28 cellular contexts compared by ENCODE assay signal in the genomic region with DNA sequence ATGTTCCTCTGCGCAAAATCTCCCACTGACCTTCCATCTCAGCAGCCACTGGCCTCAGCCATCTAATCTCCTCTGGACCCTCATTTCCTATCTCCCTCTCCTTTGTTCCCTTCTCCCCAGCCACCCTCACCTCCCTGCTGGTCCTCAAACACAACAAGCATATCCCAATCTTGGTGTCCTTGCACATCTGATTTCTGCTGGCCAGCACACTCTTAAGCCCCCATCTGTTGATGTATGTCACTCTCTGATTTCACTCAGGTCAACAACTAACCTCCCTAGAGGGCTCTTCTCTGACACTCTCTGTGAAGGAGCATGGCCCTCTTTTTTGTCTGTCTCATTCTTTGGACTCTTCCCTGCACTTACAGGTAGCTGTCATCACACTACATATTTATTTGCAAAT. TPM values are rescaled to one million over a fixed set of nuclear protein-coding genes. Genes with fewer than 3 reads are reported as not detected.
"Had no signal": no experiment of that assay in that cellular context is flagged by ENCODE, and none has a peak within 500 bp of the region (broad histone marks: within the 10 kb centered on the region; RNA-seq: fewer than 3 reads in every experiment).

No MANE protein-coding gene starts in this region.

- H3K4me1 ChIP-seq: Peyer's patch, SJSA1 had no signal

- H3K36me3 Mint-ChIP-seq: activated CD4-positive, alpha-beta memory T cell treated with anti-CD3 and anti-CD28 coated beads for 36 hours; activated naive CD8-positive, alpha-beta T cell had no signal

- H3K9me3 Mint-ChIP-seq: activated CD4-positive, alpha-beta memory T cell treated with anti-CD3 and anti-CD28 coated beads for 36 hours; activated CD4-positive, alpha-beta T cell treated with anti-CD3 and anti-CD28 coated beads, Interleukin-2, amount 10 ng/mL, durations not matched to agents 7 days and 5 days; activated T-cell treated with anti-CD3 and anti-CD28 coated beads, Interleukin-2, amount 50 U/mL, for 4 hours; T-helper 2 cell treated with Interferon-gamma antibody and Interleukin-4, amounts not matched to agents 5 μg/mL and 100 μg/mL, for 36 hours had no signal

- ATAC-seq: activated T-cell treated with anti-CD3 and anti-CD28 coated beads, Interleukin-2, amount 50 U/mL, for 4 hours; SK-N-SH treated with all-trans-retinoic acid at 6 μM for 48 hours had no signal

- H3K4me3 Mint-ChIP-seq: activated CD4-positive, alpha-beta memory T cell treated with anti-CD3 and anti-CD28 coated beads for 36 hours; activated CD4-positive, alpha-beta T cell treated with anti-CD3 and anti-CD28 coated beads, Interleukin-2, amount 10 ng/mL, durations not matched to agents 7 days and 5 days; activated naive CD8-positive, alpha-beta T cell; activated T-cell treated with anti-CD3 and anti-CD28 coated beads, Interleukin-2, amount 50 U/mL, for 4 hours; T-helper 2 cell treated with Interferon-gamma antibody and Interleukin-4, amounts not matched to agents 5 μg/mL and 100 μg/mL, for 36 hours had no signal

- H3K36me3 ChIP-seq: brain microvascular endothelial cell, cardiac muscle cell, MG63, Peyer's patch, SJSA1 had no signal

- H3K27ac ChIP-seq: brain microvascular endothelial cell, cardiac muscle cell, KMS-11, Peyer's patch, RWPE1, SJSA1 had no signal

- H3K4me3 ChIP-seq: cardiac muscle cell, MG63, Peyer's patch, SJSA1 had no signal

- H3K4me2 ChIP-seq: KMS-11 had no signal

- H3K9me3 ChIP-seq: MG63, Peyer's patch, SJSA1 had no signal

- H3K27me3 ChIP-seq: brain microvascular endothelial cell, MG63, Peyer's patch, SJSA1 had no signal

- H3K27ac Mint-ChIP-seq: activated CD4-positive, alpha-beta memory T cell treated with anti-CD3 and anti-CD28 coated beads for 36 hours; activated CD4-positive, alpha-beta T cell treated with anti-CD3 and anti-CD28 coated beads, Interleukin-2, amount 10 ng/mL, durations not matched to agents 7 days and 5 days; activated naive CD8-positive, alpha-beta T cell; T-helper 2 cell treated with Interferon-gamma antibody and Interleukin-4, amounts not matched to agents 5 μg/mL and 100 μg/mL, for 36 hours had no signal

- H3K9ac ChIP-seq: KMS-11 had no signal

- DNase-seq: activated CD4-positive, alpha-beta memory T cell treated with anti-CD3 and anti-CD28 coated beads for 36 hours; activated CD4-positive, alpha-beta T cell treated with anti-CD3 and anti-CD28 coated beads, Interleukin-2, amount 10 ng/mL, durations not matched to agents 7 days and 5 days; activated CD4-positive, CD25-positive, alpha-beta regulatory T cell; activated CD8-positive, alpha-beta memory T cell treated with anti-CD3 and anti-CD28 coated beads for 24 hours; activated effector memory CD4-positive, alpha-beta T cell treated with anti-CD3 and anti-CD28 coated beads, Interleukin-2, amount 50 U/mL, for 16 hours; activated naive CD4-positive, alpha-beta T cell treated with Interleukin-2 at 50 U/mL for 16 hours; activated T-cell treated with anti-CD3 and anti-CD28 coated beads, Interleukin-2, amount 50 U/mL, for 4 hours; amygdala; brain microvascular endothelial cell; cerebellar nuclear complex; MG63; MV-4-11; NCI-H1092 treated with DMSO at 0.1 percent for 48 hours; NCI-H187 treated with DMSO at 0.1 percent for 48 hours; NCI-H2081 treated with DMSO at 0.1 percent for 48 hours; NCI-H446; NCI-H524; Peyer's patch; Right ventricle myocardium superior; SW 1271 had no signal

- H3K4me1 Mint-ChIP-seq: activated CD4-positive, alpha-beta T cell treated with anti-CD3 and anti-CD28 coated beads, Interleukin-2, amount 10 ng/mL, durations not matched to agents 7 days and 5 days had no signal

RNA-seq across cellular contexts. Expression of a gene that starts 25.6 kb away (rescaled TPM):
- total RNA-seq: activated CD4-positive, alpha-beta memory T cell treated with anti-CD3 and anti-CD28 coated beads for 36 hours; activated CD4-positive, alpha-beta T cell treated with anti-CD3 and anti-CD28 coated beads, Interleukin-2, amount 10 ng/mL, durations not matched to agents 7 days and 5 days; T-helper 1 cell treated with Interleukin-12 subunit alpha and Interleukin-12 subunit beta and Interleukin-4 antibody, amounts not matched to agents 30 ng/mL and 1 ng/mL, for 36 hours had no signal
